In genomic region chr10:131885391-131886165, GRCh38 we compare ENCODE assay signal across 8 cellular contexts. TPM values are rescaled to one million over a fixed set of nuclear protein-coding genes. Genes with fewer than 3 reads are reported as not detected.
DNase-seq lines count a peak whose midpoint lies in the region; ATAC-seq, FAIRE-seq and TF ChIP-seq lines count a peak whose summit lies in the region.

No MANE protein-coding gene starts in this region.

- H3K79me2 ChIP-seq in HepG2 (ENCODE audit: insufficient read depth, low read length), result no peaks in the 10 kb centered on the region

- 12% methylated on average over 8 of the region's 25 CpGs for whole genome bisulfite sequencing in HepG2 (ENCODE audit: low lambda C conversion rate)

- no peak overlapping the region; a peak in 1 of 6 replicates for H3K4me3 ChIP-seq in HepG2 (replicated peaks in 1 of 3; ENCODE audit: insufficient read depth in 1 of 3, low read depth in 2 of 3, low read length in 3 of 3)

- H3K27me3 ChIP-seq in HepG2 (ENCODE audit: control insufficient read depth in 1 of 2, insufficient read depth in 2 of 2, low read length in 2 of 2), result peaks cover 0 to 2% of the 10 kb centered on the region in 2 experiments; a peak in 1 of 5 replicates

- H3K27ac ChIP-seq in HepG2 (ENCODE audit: extremely low read length, insufficient read depth, low read length), result no peak overlapping the region

- no peak overlapping the region for H3K9ac ChIP-seq in HepG2 (ENCODE audit: insufficient read depth, low read depth, low read length)

- H3K4me1 ChIP-seq in HepG2 (ENCODE audit: insufficient read depth, low read length), result peaks cover 22% of the 10 kb centered on the region

- TF ChIP-seq RAD21 in HepG2 (CRISPR knock-in tag; IDR thresholded peaks at IDR 0.05), result peak; percentile 92

- FAIRE-seq in HepG2 (lab: Jason Lieb, UNC), result no peak

- TF ChIP-seq CTCF in LNCAP (IDR thresholded peaks at IDR 0.05) (peak; percentile 98), HepG2 (CRISPR knock-in tag; IDR thresholded peaks at IDR 0.05) (peak; percentile 99)

- no peak for TF ChIP-seq POLR2A in HepG2 (IDR thresholded peaks at IDR 0.05; ENCODE audit: insufficient read depth in 1 of 2, low read depth in 2 of 2, low read length in 2 of 2)

- no peaks in the 10 kb centered on the region for H4K20me1 ChIP-seq in HepG2 (ENCODE audit: insufficient read depth, low read length)

- CTCF ChIA-PET in HepG2 (lab: Yijun Ruan, JAX; ENCODE audit: low intra/inter-chr PET ratio, low total read pairs), result interaction anchor here (1.4 to 1.7 kb wide), 2 partner anchors 58 to 137 kb away, joined by 8 to 16 read pairs; no protein-coding TSS in a partner anchor

- TF ChIP-seq EP300 in HepG2 (IDR thresholded peaks at IDR 0.05; ENCODE audit: low read depth in 2 of 2, low read length in 2 of 2) (no peak), HepG2 (CRISPR knock-in tag; IDR thresholded peaks at IDR 0.05; ENCODE audit: borderline replicate concordance) (no peak)

- peaks cover 11% of the 10 kb centered on the region; the same call in 1 of the 2 replicates for H3K9me3 ChIP-seq in HepG2 (ENCODE audit: low read length)

- intact Hi-C loops in HepG2 (cut with micrococcal nuclease; ENCODE audit: unreplicated experiment), result loop anchor here (1.0 kb wide), 2 partner anchors 58 to 138 kb away; no protein-coding TSS in a partner anchor

- POLR2A ChIA-PET in HepG2 (lab: Yijun Ruan, JAX), result no interaction called here

- H2AFZ ChIP-seq in HepG2 (ENCODE audit: low read length), result no peak overlapping the region

- no TSS peak for BruUV-seq in HepG2 (replicated peaks; lab: Mats Ljungman, UMichigan)

- ATAC-seq in GM21825 (IDR thresholded peaks at IDR 0.05; ENCODE audit: unreplicated experiment), result peak; percentile 98
- peak; percentile 98 for ATAC-seq in HepG2

- no peaks in the 10 kb centered on the region for H3K36me3 ChIP-seq in HepG2 (replicated peaks in 1 of 2; ENCODE audit: control insufficient read depth in 1 of 2, insufficient read depth in 2 of 2, low read length in 2 of 2)

- H3K4me2 ChIP-seq in HepG2 (ENCODE audit: low read depth, low read length), result peak overlapping the region; percentile 46; the same call in 1 of the 2 replicates

- in situ Hi-C loops in HepG2 (cut with HindIII; ENCODE audit: extremely low pct_ligation_motif_present, low pct_unique_long_range_greater_than_20kb), result loop anchor here (25.0 kb wide), 1 partner anchor 1698 kb away; no protein-coding TSS in a partner anchor

- peak; percentile 89 for DNase-seq in ELF-1 (ENCODE audit: low read depth, low spot score)
- peak; percentile 72 for DNase-seq in activated CD4-positive, alpha-beta T cell treated with anti-CD3 and anti-CD28 coated beads for 1 hour
- DNase-seq in central memory CD4-positive, alpha-beta T cell, result peak; percentile 72
- DNase-seq in HepG2 (ENCODE audit: low spot score), result peak; percentile 53
- peak; percentile 61 to 79 (median 79) for DNase-seq in stimulated activated CD4-positive, alpha-beta T cell treated with anti-CD3 and anti-CD28 coated beads, TNF-alpha, amount 100 ng/mL, for 48 hours (ENCODE audit: low read depth in 3 of 3)
- DNase-seq in DMS153 (lab: John Stamatoyannopoulos, UW), result no peak

TF ChIP-seq in HepG2, 621 proteins besides CTCF, POLR2A, EP300 and RAD21 (continues in another document):
- TF ChIP-seq CHD2 (IDR thresholded peaks at IDR 0.05; ENCODE audit: low read depth, low read length) (no peak), HMG20B (CRISPR knock-in tag; conservative IDR thresholded peaks at IDR 0.05) (no peak), KDM1A (CRISPR knock-in tag; IDR thresholded peaks at IDR 0.05) (no peak), TFE3 (CRISPR knock-in tag; IDR thresholded peaks at IDR 0.05) (no peak), ZNF570 (CRISPR knock-in tag; IDR thresholded peaks at IDR 0.05; ENCODE audit: borderline replicate concordance) (no peak), ZSCAN9 (CRISPR knock-in tag; IDR thresholded peaks at IDR 0.05; ENCODE audit: borderline replicate concordance) (no peak), PPARG (CRISPR knock-in tag; conservative IDR thresholded peaks at IDR 0.05) (no peak), ZBTB8A (CRISPR knock-in tag; IDR thresholded peaks at IDR 0.05; ENCODE audit: borderline replicate concordance, low read depth) (no peak), KLF6 (CRISPR knock-in tag; IDR thresholded peaks at IDR 0.05) (no peak), KLF13 (CRISPR knock-in tag; IDR thresholded peaks at IDR 0.05) (no peak), NFIB (CRISPR knock-in tag; IDR thresholded peaks at IDR 0.05; ENCODE audit: borderline replicate concordance) (no peak), CBFB (CRISPR knock-in tag; IDR thresholded peaks at IDR 0.05) (no peak), POLR2G (IDR thresholded peaks at IDR 0.05; ENCODE audit: low read depth, low read length) (no peak), ZSCAN25 (CRISPR knock-in tag; IDR thresholded peaks at IDR 0.05) (peak; percentile 37; the same call in 1 of the 2 replicates), HOXA9 (CRISPR knock-in tag; IDR thresholded peaks at IDR 0.05; ENCODE audit: borderline replicate concordance) (no peak), MAFF (IDR thresholded peaks at IDR 0.05; ENCODE audit: low read depth, low read length) (no peak), SPEN (CRISPR knock-in tag; IDR thresholded peaks at IDR 0.05; ENCODE audit: low read depth) (no peak), GABPA (IDR thresholded peaks at IDR 0.05; ENCODE audit: low read depth, low read length) (no peak), GABPA (CRISPR knock-in tag; IDR thresholded peaks at IDR 0.05; ENCODE audit: low read depth) (no peak), ZNF780A (CRISPR knock-in tag; IDR thresholded peaks at IDR 0.05) (no peak), ISX (CRISPR knock-in tag; conservative IDR thresholded peaks at IDR 0.05) (no peak), FOXM1 (CRISPR knock-in tag; IDR thresholded peaks at IDR 0.05) (no peak), SP1 (IDR thresholded peaks at IDR 0.05) (no peak), SP1 (CRISPR knock-in tag; IDR thresholded peaks at IDR 0.05) (no peak), ZNF883 (CRISPR knock-in tag; IDR thresholded peaks at IDR 0.05; ENCODE audit: not compliant biosample characterization) (no peak), NR1H2 (CRISPR knock-in tag; IDR thresholded peaks at IDR 0.05; ENCODE audit: borderline replicate concordance, low read depth) (no peak), HNRNPH1 (optimal IDR thresholded peaks at IDR 0.05; ENCODE audit: low read depth, low read length) (no peak), ZNF20 (CRISPR knock-in tag; IDR thresholded peaks at IDR 0.05) (no peak), KLF9 (CRISPR knock-in tag; IDR thresholded peaks at IDR 0.05; ENCODE audit: low read depth) (no peak), GABPB1 (CRISPR knock-in tag; IDR thresholded peaks at IDR 0.05) (peak; percentile 60; the same call in 1 of the 2 replicates), HOXA5 (CRISPR knock-in tag; IDR thresholded peaks at IDR 0.05) (peak; percentile 64; the same call in 1 of the 2 replicates), ZIK1 (CRISPR knock-in tag; IDR thresholded peaks at IDR 0.05; ENCODE audit: borderline replicate concordance, low read depth) (no peak), ZNF614 (CRISPR knock-in tag; IDR thresholded peaks at IDR 0.05; ENCODE audit: borderline replicate concordance) (no peak), ZNF121 (CRISPR knock-in tag; IDR thresholded peaks at IDR 0.05) (no peak), PAWR (CRISPR knock-in tag; IDR thresholded peaks at IDR 0.05; ENCODE audit: borderline replicate concordance) (no peak), ZNF720 (CRISPR knock-in tag; IDR thresholded peaks at IDR 0.05) (no peak), MEF2D (CRISPR knock-in tag; IDR thresholded peaks at IDR 0.05) (no peak), SATB2 (CRISPR knock-in tag; IDR thresholded peaks at IDR 0.05) (no peak)

RNA-seq across cellular contexts. Expression of gene PPP2R2D, which starts 15.2 kb away (rescaled TPM):
- 33.2 and 34.4 TPM in 2 replicates for total RNA-seq in HepG2 (2016; rRNA removed; fragmentation: Illumina TruSeq; extraction: Trizol)
- 47.7 and 48.9 TPM in 2 replicates for total RNA-seq in HepG2 (2016; cell fraction: cytosol; rRNA removed; fragmentation: Illumina TruSeq; extraction: Trizol; ENCODE audit: low read depth)
- total RNA-seq in HepG2 (2016; cell fraction: insoluble cytoplasmic fraction; rRNA removed; fragmentation: Illumina TruSeq; extraction: Trizol), result 31.4 and 33.7 TPM in 2 replicates
- 86.0 and 86.6 TPM in 2 replicates for total RNA-seq in HepG2 (2016; cell fraction: membrane; rRNA removed; fragmentation: Illumina TruSeq; extraction: Trizol)
- 29.7 and 31.1 TPM in 2 replicates for total RNA-seq in HepG2 (2016; cell fraction: nucleus; rRNA removed; fragmentation: Illumina TruSeq; extraction: Trizol)
- 32.7 TPM in 2 replicates for polyA plus RNA-seq in HepG2 (2011; rRNA removed)
- polyA plus RNA-seq in HepG2 (2011; cell fraction: cytosol; rRNA removed), result 31.1 and 33.7 TPM in 2 replicates
- 42.0 and 48.5 TPM in 2 replicates for polyA plus RNA-seq in HepG2 (2011; cell fraction: nucleus; rRNA removed)
- polyA plus RNA-seq in HepG2 (2012), result 26.5 and 33.1 TPM in 2 replicates
- polyA plus RNA-seq in HepG2 (2016; cell fraction: cytosol; fragmentation: Illumina TruSeq; extraction: Trizol; ENCODE audit: low read depth), result 64.7 and 70.1 TPM in 2 replicates
- polyA plus RNA-seq in HepG2 (2016; cell fraction: insoluble cytoplasmic fraction; fragmentation: Illumina TruSeq; extraction: Trizol; ENCODE audit: low read depth), result 40.4 and 47.0 TPM in 2 replicates
- polyA plus RNA-seq in HepG2 (2016; cell fraction: membrane; fragmentation: Illumina TruSeq; extraction: Trizol; ENCODE audit: low read depth), result 94.1 and 94.6 TPM in 2 replicates
- 53.3 and 54.4 TPM in 2 replicates for polyA plus RNA-seq in HepG2 (2016; cell fraction: nucleus; fragmentation: Illumina TruSeq; extraction: Trizol; ENCODE audit: insufficient read depth, low read depth)
- 40.2 and 62.1 TPM in 2 replicates for polyA minus RNA-seq in HepG2 (2011; rRNA and poly(A)+ RNA removed; ENCODE audit: low replicate concordance)
- 16.4 and 18.6 TPM in 2 replicates for polyA minus RNA-seq in HepG2 (2011; cell fraction: cytosol; rRNA and poly(A)+ RNA removed)
- polyA minus RNA-seq in HepG2 (2011; cell fraction: nucleus; rRNA and poly(A)+ RNA removed), result 44.7 and 44.8 TPM in 2 replicates
